Comparison of ENCODE assay signal across 9 cellular contexts in genomic region chr13:36130542-36131214, GRCh38. TPM values are rescaled to one million over a fixed set of nuclear protein-coding genes. Genes with fewer than 3 reads are reported as not detected.
DNase-seq lines count a peak whose midpoint lies in the region; ATAC-seq, FAIRE-seq and TF ChIP-seq lines count a peak whose summit lies in the region.
"Had no signal": no experiment of that assay in that cellular context is flagged by ENCODE, and none has a peak within 500 bp of the region (broad histone marks: within the 10 kb centered on the region; RNA-seq: fewer than 3 reads in every experiment).

No MANE protein-coding gene starts in this region.

- no peak overlapping the region for H3K4me3 Mint-ChIP-seq in activated CD4-positive, alpha-beta T cell treated with anti-CD3 and anti-CD28 coated beads, Interleukin-2, amount 10 ng/mL, durations not matched to agents 24 days and 14 days
- H3K4me3 Mint-ChIP-seq: stimulated activated naive B cell treated with anti-CD40 and anti-IgM and Interleukin-4, amounts not matched to agents 10 μg/mL and 1 μg/mL and 100 μg/mL, for 72 hours had no signal

- intact Hi-C loops in dorsolateral prefrontal cortex (cut with DNase I) = loop anchor here in 1 of 2 donors (10.0 kb wide), 1 partner anchor 146 kb away; no protein-coding TSS in a partner anchor
- intact Hi-C loops in activated CD4-positive, alpha-beta T cell treated with anti-CD3 and anti-CD28 coated beads, Interleukin-2, amount 10 ng/mL, durations not matched to agents 24 days and 14 days (cut with micrococcal nuclease) = no loop called here

- H3K4me1 ChIP-seq in A549 (no peaks in the 10 kb centered on the region), muscle layer of colon (ENCODE audit: insufficient read depth, low read length) (no peaks in the 10 kb centered on the region)

- H3K9ac ChIP-seq in muscle layer of colon (ENCODE audit: low read length) = no peak overlapping the region

- H3K27ac ChIP-seq in A549 (peak overlapping the region in 1 of 2 experiments; percentile 40; a peak in 1 of 6 replicates), dorsolateral prefrontal cortex (peak overlapping the region in 54 of 59 donors; percentile 18 to 91 (median 70)), muscle layer of colon (ENCODE audit: low read depth, low read length) (peak overlapping the region; percentile 2)

- CTCF ChIA-PET in A549 (lab: Yijun Ruan, JAX) = no interaction called here

- peak overlapping the region; percentile 89 for H3K4me2 ChIP-seq in A549

- no peaks in the 10 kb centered on the region for H3K9me3 Mint-ChIP-seq in activated CD4-positive, alpha-beta T cell treated with anti-CD3 and anti-CD28 coated beads, Interleukin-2, amount 10 ng/mL, durations not matched to agents 24 days and 14 days

- TF ChIP-seq CTCF in A549 (IDR thresholded peaks at IDR 0.05) (no peak), dorsolateral prefrontal cortex (IDR thresholded peaks at IDR 0.05 in 54 of 56, conservative IDR thresholded peaks at IDR 0.05 in 2 of 56; ENCODE audit: low read depth in 1 of 56, partially characterized antibody in 56 of 56) (no peak)

- H3K4me3 ChIP-seq in A549 = peak overlapping the region; percentile 42
- H3K4me3 ChIP-seq in dorsolateral prefrontal cortex = peak overlapping the region; percentile 26 to 75 (median 57)
- H3K4me3 ChIP-seq in muscle layer of colon (ENCODE audit: low read depth in 1 of 2, low read length in 2 of 2) = peak overlapping the region; percentile 52 to 55

- H3K27me3 ChIP-seq in dorsolateral prefrontal cortex (peaks cover 0 to 11% (median 0%) of the 10 kb centered on the region in 45 donors), muscle layer of colon (ENCODE audit: control insufficient read depth in 1 of 2, insufficient read depth in 2 of 2, low read length in 2 of 2) (no peaks in the 10 kb centered on the region)

- no peaks in the 10 kb centered on the region for H3K36me3 Mint-ChIP-seq in activated CD4-positive, alpha-beta T cell treated with anti-CD3 and anti-CD28 coated beads, Interleukin-2, amount 10 ng/mL, durations not matched to agents 24 days and 14 days (ENCODE audit: low read depth)
- H3K36me3 Mint-ChIP-seq: stimulated activated naive B cell treated with anti-CD40 and anti-IgM and Interleukin-4, amounts not matched to agents 10 μg/mL and 1 μg/mL and 100 μg/mL, for 72 hours had no signal

- no peak for TF ChIP-seq RAD21 in A549 (conservative IDR thresholded peaks at IDR 0.05 in 1 of 2, IDR thresholded peaks at IDR 0.05 in 1 of 2)

- H3K27me3 Mint-ChIP-seq in activated CD4-positive, alpha-beta T cell treated with anti-CD3 and anti-CD28 coated beads, Interleukin-2, amount 10 ng/mL, durations not matched to agents 24 days and 14 days = peaks cover 36% of the 10 kb centered on the region

- no peaks in the 10 kb centered on the region for H3K4me1 Mint-ChIP-seq in activated CD4-positive, alpha-beta T cell treated with anti-CD3 and anti-CD28 coated beads, Interleukin-2, amount 10 ng/mL, durations not matched to agents 24 days and 14 days

- TF ChIP-seq EP300 in A549 (IDR thresholded peaks at IDR 0.05) = no peak

- no peak for TF ChIP-seq POLR2A in A549 (IDR thresholded peaks at IDR 0.05; ENCODE audit: low read length)

- FAIRE-seq in A549 (lab: Jason Lieb, UNC) = no peak

- no peak overlapping the region for H3K27ac Mint-ChIP-seq in activated CD4-positive, alpha-beta T cell treated with anti-CD3 and anti-CD28 coated beads, Interleukin-2, amount 10 ng/mL, durations not matched to agents 24 days and 14 days
- H3K27ac Mint-ChIP-seq: stimulated activated naive B cell treated with anti-CD40 and anti-IgM and Interleukin-4, amounts not matched to agents 10 μg/mL and 1 μg/mL and 100 μg/mL, for 72 hours had no signal

- ATAC-seq in A549 (peak; percentile 20 to 52; a peak in 4 of 6 replicates), HG02840 (IDR thresholded peaks at IDR 0.05; ENCODE audit: low FRiP score, unreplicated experiment) (no peak), HG03139 (IDR thresholded peaks at IDR 0.05; ENCODE audit: unreplicated experiment) (no peak)

- H3K36me3 ChIP-seq in muscle layer of colon (ENCODE audit: insufficient read depth, low read length) = no peaks in the 10 kb centered on the region

- WGBS in A549 (ENCODE audit: missing lambda C conversion rate) = 0% methylated on average over 2 of the region's 61 CpGs

- no peaks in the 10 kb centered on the region for H3K9me3 ChIP-seq in A549
- H3K9me3 ChIP-seq in muscle layer of colon (ENCODE audit: low read length) = no peaks in the 10 kb centered on the region

- POLR2A ChIA-PET in A549 (lab: Yijun Ruan, JAX) = no interaction called here

- no peak for DNase-seq in A549 (ENCODE audit: low read depth in 1 of 2, low spot score in 1 of 2)
- peak; percentile 23 for DNase-seq in NCI-H128 (lab: John Stamatoyannopoulos, UW; ENCODE audit: unreplicated experiment)
- peak in 4 of 10 donors; percentile 38 to 48 (median 40) for DNase-seq in dorsolateral prefrontal cortex
- no peak for DNase-seq in activated CD4-positive, CD25-positive, alpha-beta regulatory T cell (lab: John Stamatoyannopoulos, UW)
- no peak for DNase-seq in activated CD4-positive, alpha-beta T cell treated with anti-CD3 and anti-CD28 coated beads, Interleukin-2, amount 10 ng/mL, durations not matched to agents 24 days and 14 days
- DNase-seq: stimulated activated naive B cell treated with anti-CD40 and anti-IgM and Interleukin-4, amounts not matched to agents 10 μg/mL and 1 μg/mL and 100 μg/mL, for 72 hours had no signal

TF ChIP-seq in A549, 52 proteins besides CTCF, POLR2A, EP300 and RAD21:
- TF ChIP-seq MAFK (IDR thresholded peaks at IDR 0.05; ENCODE audit: partially characterized antibody) (no peak), MYC (IDR thresholded peaks at IDR 0.05; ENCODE audit: borderline replicate concordance, low read length) (no peak), KDM1A (IDR thresholded peaks at IDR 0.05; ENCODE audit: low read depth) (no peak), TP53 (CRISPR knock-in tag; IDR thresholded peaks at IDR 0.05) (no peak), NPAS2 (CRISPR knock-in tag; IDR thresholded peaks at IDR 0.05; ENCODE audit: borderline replicate concordance) (no peak), KDM5A (IDR thresholded peaks at IDR 0.05) (no peak), ELK1 (IDR thresholded peaks at IDR 0.05; ENCODE audit: low read depth, low read length) (no peak)

RNA-seq across cellular contexts. Expression of gene DCLK1, which starts 0.5 kb away (rescaled TPM):
- 0.08 and 0.13 TPM in 2 replicates for polyA plus RNA-seq in A549 (2011; rRNA removed)
- 0.01 TPM in 1 of 2 replicates, not detected in the other for polyA plus RNA-seq in A549 (2012; cell fraction: cytosol; rRNA removed)
- 0.01 TPM in 2 replicates for polyA plus RNA-seq in A549 (2012; cell fraction: nucleus; rRNA removed)
- 0.20 to 0.25 TPM (median 0.21 TPM) in 3 replicates for polyA plus RNA-seq in A549 (2017; fragmentation: RNase III; extraction: RNeasy Plus Mini Kit Qiagen cat#74134 plus additional on column Dnase treatment)
- 0.04 and 0.10 TPM in 2 replicates for polyA minus RNA-seq in A549 (2011; rRNA and poly(A)+ RNA removed)
- total RNA-seq in dorsolateral prefrontal cortex = 100 to 1,000 TPM in 118 of 120 experiments, 10 to 100 TPM in 2; 86.8 to 303 (median 215) TPM
- total RNA-seq in activated CD4-positive, alpha-beta T cell treated with anti-CD3 and anti-CD28 coated beads, Interleukin-2, amount 10 ng/mL, durations not matched to agents 24 days and 14 days = not detected in 2 replicates

Comparison
In these comparisons a context has a peak if more than half of its experiments do, and no peak if none do; other contexts are left out.
1. ATAC-seq: peak in A549 (2 of 2); none in HG02840 (single experiment) and HG03139 (single experiment).
2. RNA of gene DCLK1, which starts 0.5 kb away (total RNA-seq): 86.8 to 303 TPM in dorsolateral prefrontal cortex; not detected in activated CD4-positive, alpha-beta T cell treated with anti-CD3 and anti-CD28 coated beads, Interleukin-2, amount 10 ng/mL, durations not matched to agents 24 days and 14 days; every median in the first group is over 10 times any median in the second.
3. Peak in every context shown above with its lines, with median percentiles within 50 percentile points of each other: H3K4me3 ChIP-seq.